Comparison of ENCODE assay signal across 8 cellular contexts in genomic region chr9:101727621-101728524, GRCh38. TPM values are rescaled to one million over a fixed set of nuclear protein-coding genes. Genes with fewer than 3 reads are reported as not detected.
DNase-seq lines count a peak whose midpoint lies in the region; ATAC-seq and TF ChIP-seq lines count a peak whose summit lies in the region.

No MANE protein-coding gene starts in this region.

- no peak overlapping the region for H3K27ac ChIP-seq in foreskin keratinocyte

- peak; percentile 55 for TF ChIP-seq CTCF in foreskin keratinocyte (conservative IDR thresholded peaks at IDR 0.05)

- ATAC-seq in GM21360 (IDR thresholded peaks at IDR 0.05; ENCODE audit: unreplicated experiment) = peak; percentile 93
- peak; percentile 85 for ATAC-seq in HG03460 (IDR thresholded peaks at IDR 0.05; ENCODE audit: unreplicated experiment)
- peak; percentile 53 for ATAC-seq in foreskin keratinocyte
- ATAC-seq in GM21737 (IDR thresholded peaks at IDR 0.05; ENCODE audit: unreplicated experiment) = no peak

- H3K4me1 ChIP-seq in foreskin keratinocyte = no peaks in the 10 kb centered on the region

- H3K27me3 ChIP-seq in foreskin keratinocyte = no peaks in the 10 kb centered on the region

- peak; percentile 24 for DNase-seq in activated CD4-positive, alpha-beta T cell treated with anti-CD3 and anti-CD28 coated beads for 48 hours
- DNase-seq in activated CD4-positive, alpha-beta T cell treated with anti-CD3 and anti-CD28 coated beads for 1 hour = no peak
- DNase-seq in RPMI8226 = peak; percentile 18
- DNase-seq in foreskin keratinocyte = peak in 1 of 2 donors; percentile 23
- DNase-seq in amniotic stem cell (lab: John Stamatoyannopoulos, UW) = no peak

RNA-seq across cellular contexts. Expression of gene GRIN3A, which starts 10.6 kb away (rescaled TPM):
- not detected in 2 replicates for total RNA-seq in foreskin keratinocyte
- polyA plus RNA-seq in foreskin keratinocyte = not detected in 2 replicates

Comparison
In these comparisons a context has a peak if more than half of its experiments do, and no peak if none do; other contexts are left out.
1. DNase-seq: peak in activated CD4-positive, alpha-beta T cell treated with anti-CD3 and anti-CD28 coated beads for 48 hours (single experiment) and RPMI8226 (single experiment); none in activated CD4-positive, alpha-beta T cell treated with anti-CD3 and anti-CD28 coated beads for 1 hour (single experiment) and amniotic stem cell (single experiment).